Comparison of ENCODE assay signal across 20 cellular contexts in the genomic region with DNA sequence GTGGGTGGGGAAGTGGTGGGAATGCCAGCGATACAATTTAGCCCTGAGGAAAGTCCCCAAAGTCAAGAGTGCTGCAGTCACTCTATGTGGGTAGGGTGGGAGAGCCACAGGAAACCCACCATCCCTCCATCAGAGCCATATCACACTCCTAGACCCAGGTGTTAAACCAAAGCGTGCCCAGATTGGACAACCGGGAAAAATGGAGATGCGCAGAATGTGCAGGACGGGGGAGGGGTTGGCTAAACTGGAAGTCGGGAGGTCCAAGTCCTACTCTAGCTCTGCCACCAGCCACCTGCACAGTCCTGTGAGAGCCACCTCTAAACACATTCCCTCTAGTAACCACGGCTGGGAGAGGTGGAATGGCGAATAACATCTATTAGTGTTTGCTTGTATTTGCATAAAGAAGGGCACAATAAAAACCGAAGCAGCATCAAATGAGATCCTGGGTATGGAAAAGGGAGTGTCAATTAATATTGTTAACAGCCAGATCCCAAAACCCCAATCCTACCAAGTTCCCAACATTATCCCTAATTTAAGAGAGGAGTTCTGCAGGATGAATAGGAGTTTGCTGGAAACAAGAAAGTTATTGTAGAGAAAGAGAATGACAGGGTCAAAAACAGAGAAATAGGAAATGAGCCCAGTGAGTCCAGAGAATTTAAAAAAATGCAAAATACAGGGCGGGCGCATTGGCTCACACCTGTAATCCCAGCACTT.
A peak's percentile ranks its signal among the peaks of the same experiment; 100 is the strongest.
DNase-seq lines count a peak whose midpoint lies in the region; ATAC-seq lines count a peak whose summit lies in the region.
"Had no signal": no experiment of that assay in that cellular context is flagged by ENCODE, and none has a peak within 500 bp of the region (broad histone marks: within the 10 kb centered on the region; RNA-seq: fewer than 3 reads in every experiment).

No MANE protein-coding gene starts in this region.

- peaks cover 77% of the 10 kb centered on the region for H3K4me1 ChIP-seq in BLaER1
- peaks cover 60% of the 10 kb centered on the region for H3K4me1 ChIP-seq in stomach smooth muscle (ENCODE audit: control insufficient read depth, insufficient read depth, low read length)

- no peaks in the 10 kb centered on the region for H4K20me1 ChIP-seq in BLaER1

- H3K4me3 ChIP-seq in BLaER1 (no peak overlapping the region), stomach smooth muscle (ENCODE audit: low read length in 2 of 2) (no peak overlapping the region)

- H3K27ac ChIP-seq in BLaER1, result no peak overlapping the region
- peak overlapping the region; percentile 71 for H3K27ac ChIP-seq in stomach smooth muscle (ENCODE audit: low read length)
- H3K27ac ChIP-seq: HL-60 had no signal

- H3K36me3 ChIP-seq in BLaER1 (no peaks in the 10 kb centered on the region), stomach smooth muscle (ENCODE audit: control insufficient read depth in 2 of 2, insufficient read depth in 2 of 2, low read length in 2 of 2) (no peaks in the 10 kb centered on the region)

- H3K9ac ChIP-seq in BLaER1, result no peak overlapping the region
- H3K9ac ChIP-seq in stomach smooth muscle (ENCODE audit: low read length in 2 of 2), result no peak overlapping the region

- H3K9me3 ChIP-seq in BLaER1, result peaks cover 7% of the 10 kb centered on the region; the same call in 1 of the 2 replicates
- no peaks in the 10 kb centered on the region for H3K9me3 ChIP-seq in stomach smooth muscle (ENCODE audit: control insufficient read depth in 2 of 2, low read length in 2 of 2)

- ATAC-seq in HG03342 (IDR thresholded peaks at IDR 0.05; ENCODE audit: unreplicated experiment) (no peak), GM18861 (IDR thresholded peaks at IDR 0.05; ENCODE audit: unreplicated experiment) (no peak)
- ATAC-seq: Panc1 had no signal

- DNase-seq in NCI-H526 (lab: John Stamatoyannopoulos, UW), result peak; percentile 57 to 80
- peak; percentile 42 for DNase-seq in islet precursor cell
- no peak for DNase-seq in NCI-H1436 treated with DMSO at 0.1 percent for 48 hours (lab: John Stamatoyannopoulos, UW)
- DNase-seq in activated CD8-positive, alpha-beta memory T cell treated with anti-CD3 and anti-CD28 coated beads, Interleukin-2, amount 50 U/mL, for 48 hours, result no peak
- DNase-seq: CD4-positive, CD25-positive, alpha-beta regulatory T cell; DMS79; KG1; NCI-H1092 treated with DMSO at 0.1 percent for 48 hours; NCI-H146; NCI-H2029 treated with DMSO at 0.1 percent for 48 hours; NCI-H226; NCI-H510A treated with DMSO at 0.1 percent for 48 hours; NCI-H82; SIG-M5 had no signal

- H3K27me3 ChIP-seq in BLaER1, result no peaks in the 10 kb centered on the region
- H3K27me3 ChIP-seq in stomach smooth muscle (ENCODE audit: control insufficient read depth in 1 of 2, insufficient read depth in 2 of 2, low read length in 2 of 2), result no peaks in the 10 kb centered on the region

- peak overlapping the region; percentile 47 for H3K4me2 ChIP-seq in BLaER1

Comparison
In these comparisons a context has a peak if more than half of its experiments do, and no peak if none do; other contexts are left out.
1. DNase-seq: peak in NCI-H526 (2 of 2) and islet precursor cell (single experiment); none in NCI-H1436 treated with DMSO at 0.1 percent for 48 hours (single experiment) and activated CD8-positive, alpha-beta memory T cell treated with anti-CD3 and anti-CD28 coated beads, Interleukin-2, amount 50 U/mL, for 48 hours (single experiment).